8 cellular contexts compared by ENCODE assay signal in genomic region chr15:65583701-65584100, GRCh38. TPM values are rescaled to one million over a fixed set of nuclear protein-coding genes. Genes with fewer than 3 reads are reported as not detected.
DNase-seq lines count a peak whose midpoint lies in the region; ATAC-seq and TF ChIP-seq lines count a peak whose summit lies in the region.

No MANE protein-coding gene starts in this region.

- DNase-seq in activated T-cell treated with anti-CD3 and anti-CD28 coated beads for 1 hour (ENCODE audit: low read depth) (peak; percentile 11), UCSD-AML1 (lab: John Stamatoyannopoulos, UW; ENCODE audit: unreplicated experiment) (peak; percentile 25), fibroblast of villous mesenchyme (ENCODE audit: low read depth) (peak; percentile 47), cerebellar nuclear complex (lab: John Stamatoyannopoulos, UW) (no peak), hippocampal formation (lab: John Stamatoyannopoulos, UW) (no peak)
- no peak for DNase-seq in activated T-cell treated with anti-CD3 and anti-CD28 coated beads, Interleukin-2, amount 50 U/mL, for 48 hours
- peak; percentile 25 to 41 for DNase-seq in stimulated activated CD8-positive, alpha-beta memory T cell treated with anti-CD3 and anti-CD28 coated beads, Interleukin-7, amount 100 ng/mL, for 4 hours (ENCODE audit: low read depth in 2 of 2)

- H3K4me3 ChIP-seq in fibroblast of villous mesenchyme (ENCODE audit: low read depth, low read length) = no peak overlapping the region

- no peak for ATAC-seq in HG02588 (IDR thresholded peaks at IDR 0.05; ENCODE audit: unreplicated experiment)

- no peak for TF ChIP-seq CTCF in fibroblast of villous mesenchyme (IDR thresholded peaks at IDR 0.05; ENCODE audit: insufficient read depth, low read depth, low read length)

RNA-seq across cellular contexts. Expression of gene INTS14, which starts 27.2 kb away (rescaled TPM):
- total RNA-seq in fibroblast of villous mesenchyme = 41.0 and 41.2 TPM in 2 replicates

RNA-seq across cellular contexts. Expression of gene SLC24A1, which starts 38.0 kb away (rescaled TPM):
- total RNA-seq in fibroblast of villous mesenchyme = 5.2 and 9.3 TPM in 2 replicates

RNA-seq across cellular contexts. Expression of gene HACD3, which starts 53.4 kb away (rescaled TPM):
- 57.0 and 92.0 TPM in 2 replicates for total RNA-seq in fibroblast of villous mesenchyme

Comparison
In these comparisons a context has a peak if more than half of its experiments do, and no peak if none do; other contexts are left out.
1. DNase-seq: peak in activated T-cell treated with anti-CD3 and anti-CD28 coated beads for 1 hour (single experiment), UCSD-AML1 (single experiment), fibroblast of villous mesenchyme (single experiment) and stimulated activated CD8-positive, alpha-beta memory T cell treated with anti-CD3 and anti-CD28 coated beads, Interleukin-7, amount 100 ng/mL, for 4 hours (2 of 2); none in activated T-cell treated with anti-CD3 and anti-CD28 coated beads, Interleukin-2, amount 50 U/mL, for 48 hours (0 of 2), cerebellar nuclear complex (0 of 2) and hippocampal formation (0 of 2).